Comparison of ENCODE assay signal across 6 cellular contexts in the genomic region with DNA sequence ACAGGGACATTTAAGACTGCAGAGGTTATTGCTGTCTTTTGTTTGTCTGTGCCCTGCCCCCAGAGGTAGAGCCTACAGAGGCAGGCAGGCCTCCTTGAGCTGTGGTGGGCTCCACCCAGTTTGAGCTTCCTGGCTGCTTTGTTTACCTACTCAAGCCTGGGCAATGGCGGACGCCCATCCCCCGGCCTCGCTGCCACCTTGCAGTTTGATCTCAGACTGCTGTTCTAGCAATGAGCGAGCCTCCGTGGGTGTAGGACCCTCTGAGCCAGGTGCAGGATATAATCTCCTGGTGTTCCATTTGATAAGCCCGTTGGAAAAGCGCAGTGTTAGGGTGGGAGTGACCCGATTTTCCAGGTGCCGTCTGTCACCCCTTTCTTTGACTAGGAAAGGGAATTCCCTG. TPM values are rescaled to one million over a fixed set of nuclear protein-coding genes. Genes with fewer than 3 reads are reported as not detected.
A peak's percentile ranks its signal among the peaks of the same experiment; 100 is the strongest.
DNase-seq lines count a peak whose midpoint lies in the region; ATAC-seq, FAIRE-seq and TF ChIP-seq lines count a peak whose summit lies in the region.
"Not testable (repeated sequence)": the region's sequence is repeated elsewhere in the genome, so short reads cannot be mapped to it uniquely, and the experiment has no call there.
"Had no signal": no experiment of that assay in that cellular context is flagged by ENCODE, and none has a peak within 500 bp of the region (broad histone marks: within the 10 kb centered on the region; RNA-seq: fewer than 3 reads in every experiment).

No MANE protein-coding gene starts in this region.

- not testable (repeated sequence) for H3K27ac Mint-ChIP-seq in activated CD4-positive, alpha-beta T cell treated with anti-CD3 and anti-CD28 coated beads, Interleukin-2, amount 10 ng/mL, durations not matched to agents 7 days and 5 days; chondrocyte (ENCODE audit: unreplicated experiment)

- peak; percentile 5 for DNase-seq in activated CD4-positive, alpha-beta T cell treated with anti-CD3 and anti-CD28 coated beads, Interleukin-2, amount 10 ng/mL, durations not matched to agents 7 days and 5 days
- not testable (repeated sequence) for DNase-seq in bronchial epithelial cell (ENCODE audit: low read depth)
- DNase-seq in chondrocyte (ENCODE audit: low spot score) (peak; percentile 72), Right ventricle myocardium inferior (ENCODE audit: missing footprints) (peak; percentile 30), posterior vena cava (ENCODE audit: low spot score) (peak; percentile 63)

- H3K27me3 Mint-ChIP-seq in activated CD4-positive, alpha-beta T cell treated with anti-CD3 and anti-CD28 coated beads, Interleukin-2, amount 10 ng/mL, durations not matched to agents 7 days and 5 days; chondrocyte (ENCODE audit: low read depth): not testable (repeated sequence)

- not testable (repeated sequence) for H3K4me3 Mint-ChIP-seq in activated CD4-positive, alpha-beta T cell treated with anti-CD3 and anti-CD28 coated beads, Interleukin-2, amount 10 ng/mL, durations not matched to agents 7 days and 5 days; chondrocyte (ENCODE audit: unreplicated experiment)

- not testable (repeated sequence) for H3K36me3 Mint-ChIP-seq in activated CD4-positive, alpha-beta T cell treated with anti-CD3 and anti-CD28 coated beads, Interleukin-2, amount 10 ng/mL, durations not matched to agents 7 days and 5 days (ENCODE audit: low read depth); chondrocyte (ENCODE audit: low read depth)

- not testable (repeated sequence) for ATAC-seq in Right ventricle myocardium inferior

- H3K4me3 ChIP-seq in bronchial epithelial cell (ENCODE audit: low read depth, low read length): not testable (repeated sequence)

- not testable (repeated sequence) for H3K36me3 ChIP-seq in bronchial epithelial cell (ENCODE audit: control insufficient read depth, insufficient read depth, low read length)

- not testable (repeated sequence) for TF ChIP-seq CTCF in bronchial epithelial cell (IDR thresholded peaks at IDR 0.05; ENCODE audit: insufficient read depth, low read length, severe bottlenecking); chondrocyte (IDR thresholded peaks at IDR 0.05)

- H3K27me3 ChIP-seq in bronchial epithelial cell (ENCODE audit: control insufficient read depth, insufficient read depth, low read length): not testable (repeated sequence)

- CTCF ChIA-PET in activated CD4-positive, alpha-beta T cell treated with anti-CD3 and anti-CD28 coated beads, Interleukin-2, amount 10 ng/mL, durations not matched to agents 7 days and 5 days (lab: Charles Lee): not testable (repeated sequence)

- not testable (repeated sequence) for H3K4me1 Mint-ChIP-seq in activated CD4-positive, alpha-beta T cell treated with anti-CD3 and anti-CD28 coated beads, Interleukin-2, amount 10 ng/mL, durations not matched to agents 7 days and 5 days; chondrocyte (ENCODE audit: low read depth)

- not testable (repeated sequence) for H3K9me3 Mint-ChIP-seq in activated CD4-positive, alpha-beta T cell treated with anti-CD3 and anti-CD28 coated beads, Interleukin-2, amount 10 ng/mL, durations not matched to agents 7 days and 5 days
- peaks cover 27% of the 10 kb centered on the region for H3K9me3 Mint-ChIP-seq in chondrocyte (ENCODE audit: low read depth)

- intact Hi-C loops in Right ventricle myocardium inferior (cut with DNase I): not testable (repeated sequence)
- intact Hi-C loops in posterior vena cava (cut with DNase I): loop anchor here in 1 of 2 donors (5.0 kb wide), 1 partner anchor 167 kb away; no protein-coding TSS in a partner anchor

- POLR2A ChIA-PET in activated CD4-positive, alpha-beta T cell treated with anti-CD3 and anti-CD28 coated beads, Interleukin-2, amount 10 ng/mL, durations not matched to agents 7 days and 5 days (lab: Charles Lee): not testable (repeated sequence)

- peak; percentile 36 for FAIRE-seq in bronchial epithelial cell (lab: Jason Lieb, UNC)

RNA-seq across cellular contexts. Expression of a gene that starts 34.0 kb away (rescaled TPM):
- total RNA-seq in activated CD4-positive, alpha-beta T cell treated with anti-CD3 and anti-CD28 coated beads, Interleukin-2, amount 10 ng/mL, durations not matched to agents 7 days and 5 days: under 1 TPM; 0.35 to 0.42 TPM
- total RNA-seq in bronchial epithelial cell: 0.26 TPM in 1 of 2 replicates, not detected in the other
- 90.8 to 129 TPM (median 119 TPM) in 3 replicates for total RNA-seq in chondrocyte
- total RNA-seq in Right ventricle myocardium inferior: 0.27 TPM
- total RNA-seq in posterior vena cava: 1 to 10 TPM; 2.9 to 5.9 TPM
- total RNA-seq: Caco-2 had no signal

Comparison
In these comparisons a context has a peak if more than half of its experiments do, and no peak if none do; other contexts are left out.
1. RNA of a gene that starts 34.0 kb away (total RNA-seq): 90.8 to 129 TPM in chondrocyte; 2.9 to 5.9 TPM in posterior vena cava, 0.35 to 0.42 TPM in activated CD4-positive, alpha-beta T cell treated with anti-CD3 and anti-CD28 coated beads, Interleukin-2, amount 10 ng/mL, durations not matched to agents 7 days and 5 days, 0.27 TPM in Right ventricle myocardium inferior (single experiment) and 0.26 TPM in bronchial epithelial cell; every median in the first group is over 10 times any median in the second.